Comparison of ENCODE assay signal across 8 cellular contexts in genomic region chr17:21510686-21511367, GRCh38.
DNase-seq lines count a peak whose midpoint lies in the region; ATAC-seq and TF ChIP-seq lines count a peak whose summit lies in the region.

No MANE protein-coding gene starts in this region.

- intact Hi-C loops in left ventricle myocardium superior (cut with micrococcal nuclease) = loop anchor here (5.0 kb wide), 3 partner anchors 54 to 244 kb away; partner anchors contain the start of gene MAP2K3

- in situ Hi-C loops in GM23248 (cut with MboI) = no loop called here

- H3K4me3 ChIP-seq in GM23248 (peak overlapping the region; percentile 76), WERI-Rb-1 (ENCODE audit: low read depth, low read length) (peak overlapping the region; percentile 30), retinal pigment epithelial cell (ENCODE audit: low read length) (peak overlapping the region; percentile 52)

- H3K9me3 ChIP-seq in GM23248 (ENCODE audit: low read depth) (no peaks in the 10 kb centered on the region), WERI-Rb-1 (ENCODE audit: severe bottlenecking) (no peaks in the 10 kb centered on the region)

- peak overlapping the region; percentile 66 for H3K9ac ChIP-seq in GM23248

- no peaks in the 10 kb centered on the region for H3K79me2 ChIP-seq in GM23248 (ENCODE audit: insufficient read depth)

- H3K27me3 ChIP-seq in GM23248 (replicated peaks; ENCODE audit: insufficient read depth) = peaks cover 25% of the 10 kb centered on the region
- peaks cover 19% of the 10 kb centered on the region for H3K27me3 ChIP-seq in WERI-Rb-1 (ENCODE audit: insufficient read depth, low read depth, severe bottlenecking)

- H2AFZ ChIP-seq in GM23248 = peak overlapping the region; percentile 95

- POLR2A ChIA-PET in GM10248 (lab: Yijun Ruan, JAX) = no interaction called here

- no peaks in the 10 kb centered on the region for H3K36me3 ChIP-seq in GM23248 (ENCODE audit: low read depth)
- H3K36me3 ChIP-seq in WERI-Rb-1 = no peaks in the 10 kb centered on the region

- H3K9me2 ChIP-seq in GM23248 (ENCODE audit: insufficient read depth) = no peaks in the 10 kb centered on the region

- ATAC-seq in left ventricle myocardium superior = peak; percentile 27
- no peak for ATAC-seq in HG02870 (IDR thresholded peaks at IDR 0.05; ENCODE audit: unreplicated experiment)

- no peaks in the 10 kb centered on the region for H3F3A ChIP-seq in GM23248 (ENCODE audit: insufficient read depth)

- no peak overlapping the region for H3K27ac ChIP-seq in GM23248
- H3K27ac ChIP-seq in WERI-Rb-1 = no peak overlapping the region

- DNase-seq in GM23248 (no peak), WERI-Rb-1 (no peak), left ventricle myocardium superior (no peak), retinal pigment epithelial cell (ENCODE audit: low read depth) (no peak), NCI-H1092 treated with DMSO at 0.1 percent for 48 hours (lab: John Stamatoyannopoulos, UW) (no peak), GM10248 (ENCODE audit: extremely low spot score) (no peak), putamen (ENCODE audit: low spot score) (no peak)

- no peaks in the 10 kb centered on the region for H4K20me1 ChIP-seq in GM23248 (ENCODE audit: insufficient read depth)

- TF ChIP-seq CTCF in WERI-Rb-1 (IDR thresholded peaks at IDR 0.05; ENCODE audit: low read depth, low read length) (no peak), retinal pigment epithelial cell (conservative IDR thresholded peaks at IDR 0.05; ENCODE audit: low read depth, low read length) (no peak), GM10248 (IDR thresholded peaks at IDR 0.05; ENCODE audit: control extremely low read depth, extremely low read depth, low read depth, missing control alignments) (no peak)

- CTCF ChIA-PET in GM10248 (lab: Yijun Ruan, JAX) = interaction anchor here (0.9 to 4.2 kb wide), 11 partner anchors 9 to 393 kb away, joined by 3 to 31 read pairs (median 5); no protein-coding TSS in a partner anchor

- 75 to 76% methylated on average over 14 of the region's 14 CpGs for WGBS in GM23248 (ENCODE audit: low coverage in 1 of 2, low lambda C conversion rate in 2 of 2, missing lambda C conversion rate in 2 of 2), 2 experiments

- no peaks in the 10 kb centered on the region for H3K4me1 ChIP-seq in GM23248 (ENCODE audit: insufficient read depth)

- H3K4me2 ChIP-seq in GM23248 (ENCODE audit: unreplicated experiment) = peak overlapping the region; percentile 93
